8 cellular contexts compared by ENCODE assay signal in the genomic region with DNA sequence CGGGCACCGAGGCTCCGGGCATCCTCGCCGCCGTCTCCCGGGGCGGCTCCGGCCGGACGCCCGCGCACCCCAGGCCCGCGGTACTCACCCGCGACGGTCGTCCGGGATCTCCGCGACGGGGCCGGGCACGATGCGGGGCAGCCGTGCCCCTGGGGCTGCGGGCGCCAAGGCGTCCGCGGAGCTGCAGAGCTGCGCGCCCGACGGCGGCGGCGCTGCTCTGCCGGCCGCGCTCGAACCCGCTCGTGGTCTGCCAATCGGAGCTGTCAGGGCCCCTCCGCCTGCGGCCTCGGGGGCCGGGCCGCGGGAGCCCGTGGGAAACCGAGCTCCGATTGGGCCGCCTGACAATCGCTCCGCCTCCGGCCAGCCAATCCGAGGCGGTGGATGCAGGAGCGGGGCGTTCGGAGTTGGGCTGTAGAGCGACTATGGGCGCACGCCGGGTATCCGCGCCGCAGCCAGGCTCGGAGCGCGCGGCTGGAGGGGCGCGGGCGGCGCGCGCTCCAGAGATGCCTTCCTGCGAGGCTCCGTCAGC.
DNase-seq lines count a peak whose midpoint lies in the region; ATAC-seq and TF ChIP-seq lines count a peak whose summit lies in the region.

No MANE protein-coding gene starts in this region.

- H3K4me1 Mint-ChIP-seq in activated naive CD8-positive, alpha-beta T cell treated with anti-CD3 and anti-CD28 coated beads, Interleukin-2, amount 10 ng/mL, durations not matched to agents 7 days and 5 days: peaks cover 32% of the 10 kb centered on the region
- peaks cover 42% of the 10 kb centered on the region for H3K4me1 Mint-ChIP-seq in type B pancreatic cell (ENCODE audit: unreplicated experiment)

- H3K36me3 ChIP-seq in Loucy (ENCODE audit: insufficient read depth, low read length): no peaks in the 10 kb centered on the region
- no peaks in the 10 kb centered on the region for H3K36me3 ChIP-seq in cardiac muscle cell

- H3K27ac Mint-ChIP-seq in activated naive CD8-positive, alpha-beta T cell treated with anti-CD3 and anti-CD28 coated beads, Interleukin-2, amount 10 ng/mL, durations not matched to agents 7 days and 5 days: no peak overlapping the region
- H3K27ac Mint-ChIP-seq in type B pancreatic cell: peak overlapping the region; percentile 91

- peaks cover 8% of the 10 kb centered on the region for H3K36me3 Mint-ChIP-seq in activated naive CD8-positive, alpha-beta T cell treated with anti-CD3 and anti-CD28 coated beads, Interleukin-2, amount 10 ng/mL, durations not matched to agents 7 days and 5 days
- H3K36me3 Mint-ChIP-seq in type B pancreatic cell: peaks cover 13% of the 10 kb centered on the region

- POLR2A ChIA-PET in activated naive CD8-positive, alpha-beta T cell treated with anti-CD3 and anti-CD28 coated beads, Interleukin-2, amount 10 ng/mL, durations not matched to agents 7 days and 5 days (lab: Charles Lee): interaction anchor here (0.6 to 2.0 kb wide), 25 partner anchors 10 to 379 kb away, joined by 3 to 12 read pairs (median 3); no protein-coding TSS in a partner anchor

- H3K9ac ChIP-seq in Loucy (ENCODE audit: low read depth, low read length, poor library complexity, severe bottlenecking): peak overlapping the region; percentile 83

- H3K4me2 ChIP-seq in Loucy (ENCODE audit: low read depth, low read length, poor library complexity, severe bottlenecking): peak overlapping the region; percentile 85

- H4K20me1 ChIP-seq in Loucy (ENCODE audit: insufficient read depth, low read length, poor library complexity, severe bottlenecking): peaks cover 30% of the 10 kb centered on the region

- peaks cover 3% of the 10 kb centered on the region for H3K27me3 ChIP-seq in Loucy (ENCODE audit: insufficient read depth, low read length, poor library complexity, severe bottlenecking)
- H3K27me3 ChIP-seq in cardiac muscle cell: peaks cover 7% of the 10 kb centered on the region

- peak overlapping the region; percentile 89 for H3K4me3 ChIP-seq in Loucy (ENCODE audit: low read length, poor library complexity, severe bottlenecking)
- H3K4me3 ChIP-seq in cardiac muscle cell: peak overlapping the region; percentile 71

- peaks cover 62% of the 10 kb centered on the region for H3K79me2 ChIP-seq in Loucy (ENCODE audit: insufficient read depth, low read length)

- peak overlapping the region; percentile 97 for H3K4me3 Mint-ChIP-seq in activated naive CD8-positive, alpha-beta T cell treated with anti-CD3 and anti-CD28 coated beads, Interleukin-2, amount 10 ng/mL, durations not matched to agents 7 days and 5 days
- peak overlapping the region; percentile 96 for H3K4me3 Mint-ChIP-seq in type B pancreatic cell

- TF ChIP-seq CTCF in Loucy (conservative IDR thresholded peaks at IDR 0.05; ENCODE audit: low read length) (peak; percentile 42), cardiac muscle cell (IDR thresholded peaks at IDR 0.05; ENCODE audit: low read depth, low read length) (peak; percentile 25), type B pancreatic cell (conservative IDR thresholded peaks at IDR 0.05) (peak; percentile 63)

- H3K9me2 ChIP-seq in Loucy (replicated peaks; ENCODE audit: low read depth, low read length): no peaks in the 10 kb centered on the region

- H3K4me1 ChIP-seq in Loucy (ENCODE audit: insufficient read depth, low read length, poor library complexity, severe bottlenecking) (peaks cover 44% of the 10 kb centered on the region), cardiac muscle cell (ENCODE audit: low read depth) (no peaks in the 10 kb centered on the region)

- peak; percentile 80 for ATAC-seq in GM21737 (IDR thresholded peaks at IDR 0.05; ENCODE audit: unreplicated experiment)
- peak; percentile 90 for ATAC-seq in activated naive CD8-positive, alpha-beta T cell treated with anti-CD3 and anti-CD28 coated beads, Interleukin-2, amount 10 ng/mL, durations not matched to agents 7 days and 5 days (ENCODE audit: low read depth)

- H3F3A ChIP-seq in Loucy (ENCODE audit: low read depth): no peaks in the 10 kb centered on the region

- DNase-seq in DMS79 (lab: John Stamatoyannopoulos, UW) (peak; percentile 93), SK-N-DZ (ENCODE audit: low spot score) (peak; percentile 95), cardiac muscle cell (ENCODE audit: low read depth in 1 of 2, low spot score in 1 of 2) (peak; percentile 97), pons (ENCODE audit: low spot score) (peak; percentile 93), type B pancreatic cell (ENCODE audit: extremely low spot score, unreplicated experiment) (peak; percentile 97)
- peak; percentile 96 for DNase-seq in activated naive CD8-positive, alpha-beta T cell treated with anti-CD3 and anti-CD28 coated beads, Interleukin-2, amount 10 ng/mL, durations not matched to agents 7 days and 5 days

- H3K9me3 ChIP-seq in Loucy (ENCODE audit: insufficient read depth, low read depth, low read length): no peaks in the 10 kb centered on the region
- no peaks in the 10 kb centered on the region for H3K9me3 ChIP-seq in cardiac muscle cell (ENCODE audit: low read depth)

- H3K27ac ChIP-seq in cardiac muscle cell: no peak overlapping the region

- no peaks in the 10 kb centered on the region for H3K9me3 Mint-ChIP-seq in activated naive CD8-positive, alpha-beta T cell treated with anti-CD3 and anti-CD28 coated beads, Interleukin-2, amount 10 ng/mL, durations not matched to agents 7 days and 5 days
- no peaks in the 10 kb centered on the region for H3K9me3 Mint-ChIP-seq in type B pancreatic cell

- H2AFZ ChIP-seq in Loucy (ENCODE audit: low read length): peak overlapping the region; percentile 76

- peaks cover 21% of the 10 kb centered on the region for H3K27me3 Mint-ChIP-seq in activated naive CD8-positive, alpha-beta T cell treated with anti-CD3 and anti-CD28 coated beads, Interleukin-2, amount 10 ng/mL, durations not matched to agents 7 days and 5 days
- peaks cover 29% of the 10 kb centered on the region for H3K27me3 Mint-ChIP-seq in type B pancreatic cell
